Comparison of ENCODE assay signal across 9 cellular contexts in the genomic region with DNA sequence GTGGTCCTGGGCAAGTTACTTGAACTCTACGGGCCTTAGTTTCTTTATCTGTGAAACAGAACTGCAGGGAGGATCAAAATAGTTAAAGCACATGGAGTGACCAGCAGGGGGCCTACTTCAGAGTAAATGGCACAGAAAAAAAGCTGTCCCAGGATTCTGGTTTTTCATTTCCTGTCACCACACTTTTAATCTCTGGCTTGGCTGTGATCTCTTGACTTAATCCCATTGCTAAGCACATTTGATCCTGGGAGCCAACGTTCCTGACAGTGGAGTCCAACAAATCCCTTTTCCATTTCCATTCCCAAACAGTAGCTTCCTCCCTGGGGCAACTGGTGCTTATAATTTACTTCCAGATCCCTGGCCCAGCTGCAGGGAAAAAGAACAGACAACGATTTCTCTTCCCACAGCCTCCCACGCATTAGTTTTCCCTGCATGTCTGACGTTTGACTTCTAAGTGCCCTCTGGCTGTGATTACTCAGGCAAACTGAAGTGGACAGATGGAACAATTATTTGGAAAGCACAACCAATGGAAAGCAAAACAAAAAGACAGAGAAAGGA.
A peak's percentile ranks its signal among the peaks of the same experiment; 100 is the strongest.
DNase-seq lines count a peak whose midpoint lies in the region; ATAC-seq and TF ChIP-seq lines count a peak whose summit lies in the region.
"Had no signal": no experiment of that assay in that cellular context is flagged by ENCODE, and none has a peak within 500 bp of the region (broad histone marks: within the 10 kb centered on the region; RNA-seq: fewer than 3 reads in every experiment).

No MANE protein-coding gene starts in this region.

- no peak overlapping the region for H3K4me3 Mint-ChIP-seq in CD14-positive monocyte

- peaks cover 2 to 4% (median 3%) of the 10 kb centered on the region in 3 donors for H3K27me3 Mint-ChIP-seq in CD14-positive monocyte (ENCODE audit: low read depth in 3 of 3)

- ATAC-seq in HG03378 (IDR thresholded peaks at IDR 0.05; ENCODE audit: unreplicated experiment) (no peak), GM21526 (IDR thresholded peaks at IDR 0.05; ENCODE audit: low FRiP score, unreplicated experiment) (no peak)
- ATAC-seq: left colon had no signal

- intact Hi-C loops in CD14-positive monocyte (cut with micrococcal nuclease), result no loop called here
- intact Hi-C loops in left ventricle myocardium inferior (cut with micrococcal nuclease), result no loop called here
- intact Hi-C loops in spleen (cut with DNase I; ENCODE audit: low total_unique reads), result no loop called here

- no peaks in the 10 kb centered on the region for H3K9me3 Mint-ChIP-seq in CD14-positive monocyte

- H3K27ac Mint-ChIP-seq in CD14-positive monocyte, result no peak overlapping the region

- DNase-seq in CD14-positive monocyte (ENCODE audit: low spot score), result no peak
- peak; percentile 11 for DNase-seq in GM20000 (ENCODE audit: low spot score)
- peak; percentile 37 to 90 (median 70) for DNase-seq in NCI-H1417 (lab: John Stamatoyannopoulos, UW)
- peak; percentile 8 to 11 for DNase-seq in activated CD4-positive, alpha-beta T cell treated with anti-CD3 and anti-CD28 coated beads, Interleukin-2, amount 50 U/mL, for 48 hours
- DNase-seq in left ventricle myocardium inferior, result no peak
- no peak for DNase-seq in spleen

- H3K27ac ChIP-seq in left ventricle myocardium inferior (replicated peaks), result peak overlapping the region; percentile 16
- no peak overlapping the region for H3K27ac ChIP-seq in spleen

- peaks cover 7% of the 10 kb centered on the region for H3K27me3 ChIP-seq in left ventricle myocardium inferior (ENCODE audit: low read depth)
- no peaks in the 10 kb centered on the region for H3K27me3 ChIP-seq in spleen (replicated peaks in 1 of 7)

- H3K36me3 Mint-ChIP-seq in CD14-positive monocyte, result no peaks in the 10 kb centered on the region

- 21 to 34% (median 32%) methylated on average over 5 of the region's 5 CpGs for WGBS in spleen, 5 donors

- no peaks in the 10 kb centered on the region for H3K4me1 Mint-ChIP-seq in CD14-positive monocyte

- H3K36me3 ChIP-seq in left ventricle myocardium inferior (no peaks in the 10 kb centered on the region), spleen (no peaks in the 10 kb centered on the region)

- TF ChIP-seq CTCF in CD14-positive monocyte (IDR thresholded peaks at IDR 0.05) (peak; percentile 36), GM20000 (IDR thresholded peaks at IDR 0.05; ENCODE audit: extremely low read depth, missing control alignments) (peak; percentile 23), left ventricle myocardium inferior (IDR thresholded peaks at IDR 0.05; ENCODE audit: borderline replicate concordance) (peak; percentile 48), spleen (IDR thresholded peaks at IDR 0.05 in 8 of 11, conservative IDR thresholded peaks at IDR 0.05 in 3 of 11) (peak in 7 of 11 experiments; percentile 12 to 41 (median 27))

- H3K4me1 ChIP-seq in left ventricle myocardium inferior (peaks cover 11% of the 10 kb centered on the region), spleen (peaks cover 0 to 8% (median 0%) of the 10 kb centered on the region in 6 donors)

- H3K9me3 ChIP-seq in left ventricle myocardium inferior (replicated peaks) (no peaks in the 10 kb centered on the region), spleen (no peaks in the 10 kb centered on the region)

- no peak for TF ChIP-seq POLR2A in spleen (IDR thresholded peaks at IDR 0.05)

- H3K4me3 ChIP-seq in left ventricle myocardium inferior (no peak overlapping the region), spleen (no peak overlapping the region)

Comparison
In these comparisons a context has a peak if more than half of its experiments do, and no peak if none do; other contexts are left out.
1. DNase-seq: peak in GM20000 (single experiment), NCI-H1417 (3 of 3) and activated CD4-positive, alpha-beta T cell treated with anti-CD3 and anti-CD28 coated beads, Interleukin-2, amount 50 U/mL, for 48 hours (2 of 2); none in CD14-positive monocyte (single experiment), left ventricle myocardium inferior (single experiment) and spleen (single experiment).
2. Peak in every context shown above with its lines, with median percentiles within 50 percentile points of each other: CTCF ChIP-seq.